10 cellular contexts compared by ENCODE assay signal in genomic region chr17:80377798-80378197, GRCh38.
"Had no signal": no experiment of that assay in that cellular context is flagged by ENCODE, and none has a peak within 500 bp of the region (broad histone marks: within the 10 kb centered on the region; RNA-seq: fewer than 3 reads in every experiment).

No MANE protein-coding gene starts in this region.

- H3K27ac Mint-ChIP-seq: stimulated activated naive CD8-positive, alpha-beta T cell treated with anti-CD3 and anti-CD28 coated beads, Interleukin-15, Interleukin-2, amounts not matched to agents 100 ng/mL and 50 ng/mL, for 24 hours had no signal

- DNase-seq: activated gamma-delta T cell treated with Interleukin-2 at 50 U/mL for 16 hours; amygdala; brain microvascular endothelial cell; foreskin melanocyte; naive thymus-derived CD4-positive, alpha-beta T cell; nucleus accumbens; right lobe of liver; stimulated activated CD4-positive, alpha-beta T cell treated with anti-CD3 and anti-CD28 coated beads, Interleukin-2, amount 100 ng/mL, for 48 hours; testis had no signal

- H3K4me3 Mint-ChIP-seq: naive thymus-derived CD4-positive, alpha-beta T cell; stimulated activated naive CD8-positive, alpha-beta T cell treated with anti-CD3 and anti-CD28 coated beads, Interleukin-15, Interleukin-2, amounts not matched to agents 100 ng/mL and 50 ng/mL, for 24 hours had no signal

- H3K27me3 Mint-ChIP-seq: naive thymus-derived CD4-positive, alpha-beta T cell; stimulated activated naive CD8-positive, alpha-beta T cell treated with anti-CD3 and anti-CD28 coated beads, Interleukin-15, Interleukin-2, amounts not matched to agents 100 ng/mL and 50 ng/mL, for 24 hours had no signal

- H3K9me3 Mint-ChIP-seq: naive thymus-derived CD4-positive, alpha-beta T cell; stimulated activated naive CD8-positive, alpha-beta T cell treated with anti-CD3 and anti-CD28 coated beads, Interleukin-15, Interleukin-2, amounts not matched to agents 100 ng/mL and 50 ng/mL, for 24 hours had no signal

- ATAC-seq: naive thymus-derived CD4-positive, alpha-beta T cell had no signal
